In the genomic region with DNA sequence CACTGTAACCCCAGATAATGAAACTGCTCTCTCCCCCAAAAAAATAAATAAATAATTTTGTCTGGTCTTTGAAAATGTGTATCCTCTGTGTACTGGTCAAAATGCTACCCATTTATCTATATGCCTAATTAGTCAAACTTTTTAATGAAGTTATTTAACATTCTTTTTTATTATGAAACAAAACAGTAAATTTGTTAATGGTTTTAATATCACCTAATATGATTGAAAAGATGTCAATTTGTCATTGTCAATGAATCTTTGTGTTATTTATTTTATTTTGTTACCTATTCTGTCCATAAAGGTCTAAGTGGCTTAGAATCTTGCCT, we compare ENCODE assay signal across 12 cellular contexts. TPM values are rescaled to one million over a fixed set of nuclear protein-coding genes. Genes with fewer than 3 reads are reported as not detected.
A peak's percentile ranks its signal among the peaks of the same experiment; 100 is the strongest.
DNase-seq lines count a peak whose midpoint lies in the region; ATAC-seq and TF ChIP-seq lines count a peak whose summit lies in the region.
"Not testable (repeated sequence)": the region's sequence is repeated elsewhere in the genome, so short reads cannot be mapped to it uniquely, and the experiment has no call there.
"Had no signal": no experiment of that assay in that cellular context is flagged by ENCODE, and none has a peak within 500 bp of the region (broad histone marks: within the 10 kb centered on the region; RNA-seq: fewer than 3 reads in every experiment).

No MANE protein-coding gene starts in this region.

- not testable (repeated sequence) for ATAC-seq in heart left ventricle, psoas muscle

- H3K27me3 Mint-ChIP-seq in activated naive CD8-positive, alpha-beta T cell, result peaks cover 18% of the 10 kb centered on the region

- H3K27ac Mint-ChIP-seq in activated naive CD8-positive, alpha-beta T cell, result not testable (repeated sequence)

- peak overlapping the region; percentile 38 for H3K4me3 Mint-ChIP-seq in activated naive CD8-positive, alpha-beta T cell

- DNase-seq in LNCaP clone FGC (ENCODE audit: low read depth); coronary artery (ENCODE audit: low spot score); heart left ventricle; psoas muscle: not testable (repeated sequence)

- not testable (repeated sequence) for H3K4me1 Mint-ChIP-seq in activated naive CD8-positive, alpha-beta T cell (ENCODE audit: low read depth)

- not testable (repeated sequence) for H3K9me3 Mint-ChIP-seq in activated naive CD8-positive, alpha-beta T cell (ENCODE audit: low read depth)

- not testable (repeated sequence) for H3K9me3 ChIP-seq in heart left ventricle; mesodermal cell (ENCODE audit: control insufficient read depth, low read length); psoas muscle; thymus (ENCODE audit: control insufficient read depth)

- H3K27ac ChIP-seq in C4-2B; coronary artery; heart left ventricle; mesodermal cell (ENCODE audit: low read depth, low read length, severe bottlenecking); psoas muscle; thymus (ENCODE audit: low read depth): not testable (repeated sequence)

- peaks cover 0 to 19% (median 6%) of the 10 kb centered on the region in 12 donors for H3K4me1 ChIP-seq in heart left ventricle
- not testable (repeated sequence) for H3K4me1 ChIP-seq in mesodermal cell (ENCODE audit: control insufficient read depth, insufficient read depth, low read length, poor library complexity, severe bottlenecking); psoas muscle; thymus (ENCODE audit: control insufficient read depth, insufficient read depth, low read length)

- H3K36me3 Mint-ChIP-seq in activated naive CD8-positive, alpha-beta T cell, result not testable (repeated sequence)

- H3K27me3 ChIP-seq in heart left ventricle, result peaks cover 21 to 91% (median 59%) of the 10 kb centered on the region in 9 donors
- H3K27me3 ChIP-seq in psoas muscle (ENCODE audit: insufficient read depth in 3 of 3, low read length in 2 of 3), result peaks cover 0 to 66% (median 13%) of the 10 kb centered on the region in 3 donors
- not testable (repeated sequence) for H3K27me3 ChIP-seq in thymus (ENCODE audit: control insufficient read depth, insufficient read depth)

- H3K36me3 ChIP-seq in heart left ventricle; mesodermal cell (ENCODE audit: control insufficient read depth, insufficient read depth, low read length); psoas muscle (ENCODE audit: insufficient read depth in 1 of 2, low read depth in 1 of 2); thymus (ENCODE audit: control insufficient read depth, insufficient read depth): not testable (repeated sequence)

- peak; percentile 14; the same call in 1 of the 2 replicates for TF ChIP-seq CTCF in C4-2B (conservative IDR thresholded peaks at IDR 0.05)
- TF ChIP-seq CTCF in LNCaP clone FGC (IDR thresholded peaks at IDR 0.05; ENCODE audit: control insufficient read depth, extremely low read depth, insufficient read depth); coronary artery (IDR thresholded peaks at IDR 0.05); heart left ventricle (IDR thresholded peaks at IDR 0.05); psoas muscle (IDR thresholded peaks at IDR 0.05): not testable (repeated sequence)

- peak overlapping the region; percentile 48 for H3K4me3 ChIP-seq in LNCaP clone FGC (ENCODE audit: low read depth, low read length)
- peak overlapping the region; percentile 67 for H3K4me3 ChIP-seq in coronary artery
- peak overlapping the region in 10 of 12 donors; percentile 20 to 50 (median 40) for H3K4me3 ChIP-seq in heart left ventricle
- peak overlapping the region; percentile 55 for H3K4me3 ChIP-seq in mesodermal cell (ENCODE audit: extremely low read depth, insufficient read depth, low read length, poor library complexity, severe bottlenecking)
- H3K4me3 ChIP-seq in psoas muscle, result peak overlapping the region; percentile 51
- peak overlapping the region; percentile 40 for H3K4me3 ChIP-seq in thymus (ENCODE audit: low read length)

- not testable (repeated sequence) for TF ChIP-seq POLR2A in heart left ventricle (IDR thresholded peaks at IDR 0.05)

- intact Hi-C loops in heart left ventricle (cut with DNase I); psoas muscle (cut with DNase I): not testable (repeated sequence)

RNA-seq across cellular contexts. Expression of a gene that starts 5.1 kb away (rescaled TPM):
- total RNA-seq in heart left ventricle, result not detected
- polyA plus RNA-seq in heart left ventricle, result not detected
- not detected for polyA plus RNA-seq in mesodermal cell (2013, experiment 1 of 2)
- polyA plus RNA-seq in mesodermal cell (2013, experiment 2 of 2), result not detected
- total RNA-seq in psoas muscle, result not detected
- polyA plus RNA-seq in psoas muscle, result not detected
- polyA plus RNA-seq in thymus, result 0.14 TPM
- total RNA-seq: H4; left ventricle myocardium superior; myocyte; T-helper 2 cell treated with Interferon-gamma antibody and Interleukin-4, amounts not matched to agents 100 ng/mL and 5 ng/mL, for 36 hours had no signal
